ENCODE assay signal across 10 cellular contexts in the genomic region with DNA sequence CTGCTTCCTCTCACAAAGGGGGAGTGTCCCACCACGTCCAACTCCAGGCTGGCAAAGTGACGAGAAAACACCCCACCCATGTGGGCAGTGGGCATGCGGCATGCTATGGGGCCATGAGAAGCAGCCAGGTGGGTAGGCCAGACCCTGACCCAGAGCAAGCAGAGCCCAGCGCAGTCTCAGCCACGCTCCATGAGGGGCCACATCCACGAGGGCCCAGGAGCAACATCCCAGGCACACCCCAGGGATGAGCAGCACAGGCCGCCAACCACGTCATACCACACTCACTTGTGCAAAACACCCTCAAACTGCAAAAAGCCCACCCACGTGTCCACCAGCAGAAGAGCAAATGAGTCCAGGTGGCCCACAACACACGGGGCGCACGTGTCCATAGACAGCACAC.
DNase-seq lines count a peak whose midpoint lies in the region; TF ChIP-seq lines count a peak whose summit lies in the region.
"Had no signal": no experiment of that assay in that cellular context is flagged by ENCODE, and none has a peak within 500 bp of the region (broad histone marks: within the 10 kb centered on the region; RNA-seq: fewer than 3 reads in every experiment).

No MANE protein-coding gene starts in this region.

- H3K27me3 ChIP-seq in BLaER1: no peaks in the 10 kb centered on the region
- H3K27me3 ChIP-seq in PC-9 (ENCODE audit: insufficient read depth, low read depth): no peaks in the 10 kb centered on the region
- no peaks in the 10 kb centered on the region for H3K27me3 ChIP-seq in esophagus muscularis mucosa

- BruUV-seq in PC-9 (replicated peaks; lab: Mats Ljungman, UMichigan): no TSS peak

- 67% methylated on average over 5 of the region's 12 CpGs for WGBS in esophagus muscularis mucosa

- no peak for TF ChIP-seq POLR2A in esophagus muscularis mucosa (IDR thresholded peaks at IDR 0.05; ENCODE audit: low read depth)

- no peak for TF ChIP-seq EP300 in esophagus muscularis mucosa (IDR thresholded peaks at IDR 0.05)

- intact Hi-C loops in PC-9 (cut with micrococcal nuclease; ENCODE audit: unreplicated experiment): loop anchor here (5.0 kb wide), 1 partner anchor 48 kb away; no protein-coding TSS in a partner anchor
- intact Hi-C loops in esophagus muscularis mucosa (cut with DNase I): loop anchor here (5.0 kb wide), 2 partner anchors 158 to 173 kb away; a partner anchor contains a TSS

- H3K36me3 Mint-ChIP-seq in nephron progenitor cell (ENCODE audit: low read depth): no peaks in the 10 kb centered on the region

- H3K4me1 ChIP-seq in BLaER1 (peaks cover 100% of the 10 kb centered on the region), PC-9 (replicated peaks; ENCODE audit: insufficient read depth) (peaks cover 51% of the 10 kb centered on the region), esophagus muscularis mucosa (peaks cover 70 to 91% (median 82%) of the 10 kb centered on the region in 4 donors)

- H3K27ac ChIP-seq in BLaER1 (peak overlapping the region; percentile 67; the same call in 1 of the 2 replicates), PC-9 (peak overlapping the region; percentile 67), esophagus muscularis mucosa (replicated peaks in 1 of 4) (peak overlapping the region; percentile 42 to 62 (median 61))

- H4K20me1 ChIP-seq in BLaER1 (peaks cover 100% of the 10 kb centered on the region), PC-9 (ENCODE audit: insufficient read depth) (peaks cover 90% of the 10 kb centered on the region)

- H3K9me3 ChIP-seq in BLaER1: no peaks in the 10 kb centered on the region
- no peaks in the 10 kb centered on the region for H3K9me3 ChIP-seq in PC-9 (ENCODE audit: insufficient read depth, low read depth)
- H3K9me3 ChIP-seq in esophagus muscularis mucosa: no peaks in the 10 kb centered on the region

- H3K27me3 Mint-ChIP-seq in nephron progenitor cell (ENCODE audit: low read depth, poor library complexity): peaks cover 3% of the 10 kb centered on the region

- DNase-seq in PC-9: no peak
- DNase-seq in esophagus muscularis mucosa (ENCODE audit: extremely low spot score): no peak
- no peak for DNase-seq in nephron progenitor cell
- no peak for DNase-seq in NCI-H748 treated with DMSO at 0.1 percent for 48 hours (lab: John Stamatoyannopoulos, UW)
- no peak for DNase-seq in NCI-H2029 (lab: John Stamatoyannopoulos, UW)
- no peak for DNase-seq in stimulated activated naive CD4-positive, alpha-beta T cell treated with Interleukin-2 at 50 U/mL for 16 hours (lab: John Stamatoyannopoulos, UW)
- no peak for DNase-seq in A172 (ENCODE audit: low spot score)
- DNase-seq: NCI-H510A treated with DMSO at 0.1 percent for 48 hours, T-helper 9 cell had no signal

- TF ChIP-seq CTCF in PC-9 (conservative IDR thresholded peaks at IDR 0.05) (no peak), esophagus muscularis mucosa (IDR thresholded peaks at IDR 0.05) (no peak), nephron progenitor cell (IDR thresholded peaks at IDR 0.05) (no peak)

- peak overlapping the region; percentile 97 for H3K4me2 ChIP-seq in BLaER1
- H3K4me2 ChIP-seq in PC-9: peak overlapping the region; percentile 29; the same call in 1 of the 2 replicates

- peaks cover 93% of the 10 kb centered on the region for H3K79me2 ChIP-seq in PC-9 (ENCODE audit: low read depth)

- peak overlapping the region; percentile 72 for H3K9ac ChIP-seq in BLaER1

- H3K4me1 Mint-ChIP-seq in nephron progenitor cell: peaks cover 55% of the 10 kb centered on the region

- H3K4me3 ChIP-seq in BLaER1: no peak overlapping the region
- no peak overlapping the region for H3K4me3 ChIP-seq in PC-9
- no peak overlapping the region for H3K4me3 ChIP-seq in esophagus muscularis mucosa

- no peaks in the 10 kb centered on the region for H3K36me3 ChIP-seq in BLaER1
- H3K36me3 ChIP-seq in PC-9 (ENCODE audit: low read depth): peaks cover 2% of the 10 kb centered on the region; the same call in 1 of the 2 replicates
- H3K36me3 ChIP-seq in esophagus muscularis mucosa: no peaks in the 10 kb centered on the region

- H3K27ac Mint-ChIP-seq in nephron progenitor cell: peak overlapping the region; percentile 93

- POLR2A ChIA-PET in PC-9 (lab: Charles Lee; ENCODE audit: unreplicated experiment): no interaction called here

- CTCF ChIA-PET in PC-9 (lab: Charles Lee): interaction anchor here (0.6 to 0.7 kb wide), 2 partner anchors 9 to 119 kb away, joined by 3 to 9 read pairs; no protein-coding TSS in a partner anchor

- H3K9me3 Mint-ChIP-seq in nephron progenitor cell: no peaks in the 10 kb centered on the region

- H3F3A ChIP-seq in PC-9 (ENCODE audit: insufficient read depth, low read depth): peaks cover 58% of the 10 kb centered on the region

- H2AFZ ChIP-seq in PC-9: no peak overlapping the region

- H3K4me3 Mint-ChIP-seq in nephron progenitor cell: no peak overlapping the region

- H3K9me2 ChIP-seq in PC-9 (ENCODE audit: insufficient read depth): no peaks in the 10 kb centered on the region
